22 cellular contexts compared by ENCODE assay signal in the genomic region with DNA sequence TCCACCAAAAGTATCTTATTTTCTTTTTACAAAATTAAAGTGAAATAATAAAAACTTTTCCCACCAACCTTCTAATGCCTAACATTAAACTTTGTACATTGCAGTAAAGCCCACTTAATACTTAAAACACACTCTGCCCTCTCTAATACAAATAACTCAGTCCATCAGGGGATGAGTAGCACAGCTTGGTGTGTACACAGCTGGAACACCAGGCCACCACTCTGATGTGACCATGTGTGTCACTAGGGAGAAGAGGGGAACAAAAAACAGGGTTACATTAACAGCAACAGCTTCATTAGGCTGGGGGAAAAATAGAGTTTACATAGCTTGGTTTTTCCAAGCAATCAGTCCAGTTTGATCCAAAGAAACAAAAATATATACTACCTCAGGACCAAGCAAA.
DNase-seq lines count a peak whose midpoint lies in the region; ATAC-seq, FAIRE-seq and TF ChIP-seq lines count a peak whose summit lies in the region.
"Had no signal": no experiment of that assay in that cellular context is flagged by ENCODE, and none has a peak within 500 bp of the region (broad histone marks: within the 10 kb centered on the region; RNA-seq: fewer than 3 reads in every experiment).

No MANE protein-coding gene starts in this region.

- no peaks in the 10 kb centered on the region for H3K9me3 ChIP-seq in A549
- H3K9me3 ChIP-seq: Caco-2 had no signal

- CTCF ChIA-PET in A549 (lab: Yijun Ruan, JAX) = no interaction called here

- peak; percentile 13 for FAIRE-seq in A549 (lab: Jason Lieb, UNC)
- FAIRE-seq: GM12891, GM18507 had no signal

- H3K4me3 ChIP-seq in A549 = no peak overlapping the region
- no peak overlapping the region for H3K4me3 ChIP-seq in H7 (ENCODE audit: insufficient read depth, low read depth, low read length)
- H3K4me3 ChIP-seq: GM23338, SK-N-MC had no signal

- POLR2A ChIA-PET in A549 (lab: Yijun Ruan, JAX) = no interaction called here

- DNase-seq in A549 (ENCODE audit: low read depth in 1 of 2, low spot score in 1 of 2) = no peak
- DNase-seq in DMS53 treated with DMSO at 0.1 percent for 48 hours (lab: John Stamatoyannopoulos, UW; ENCODE audit: unreplicated experiment) = peak; percentile 67
- DNase-seq in NCI-H1930 (lab: John Stamatoyannopoulos, UW) = peak; percentile 47 to 59
- peak; percentile 90 for DNase-seq in NCI-H774 (lab: John Stamatoyannopoulos, UW)
- no peak for DNase-seq in DMS114 treated with DMSO at 0.1 percent for 48 hours (lab: John Stamatoyannopoulos, UW; ENCODE audit: unreplicated experiment)
- DNase-seq in H7 = no peak
- DNase-seq in EL = no peak
- DNase-seq: ACHN, AML-193, Caco-2, GF-D8, NCI-H1048, NCI-H2029, NCI-H2227 treated with DMSO at 0.1 percent for 48 hours, T-cell, T1000 had no signal

- no peak overlapping the region for H3K27ac ChIP-seq in A549
- H3K27ac ChIP-seq: SK-N-MC had no signal

- no peak for ATAC-seq in A549
- no peak for ATAC-seq in GM21723 (IDR thresholded peaks at IDR 0.05; ENCODE audit: unreplicated experiment)
- ATAC-seq: GM23338, Panc1, T-cell had no signal

- TF ChIP-seq POLR2A in A549 (IDR thresholded peaks at IDR 0.05; ENCODE audit: low read length) = no peak

- no peak overlapping the region for H3K4me2 ChIP-seq in A549
- H3K4me2 ChIP-seq: GM23338 had no signal

- H3K4me1 ChIP-seq in A549 = no peaks in the 10 kb centered on the region
- H3K4me1 ChIP-seq: Caco-2 had no signal

- no peak for TF ChIP-seq RAD21 in A549 (conservative IDR thresholded peaks at IDR 0.05 in 1 of 2, IDR thresholded peaks at IDR 0.05 in 1 of 2)

- H3K27me3 ChIP-seq in H7 (ENCODE audit: control insufficient read depth, insufficient read depth, low read length) = no peaks in the 10 kb centered on the region

- no peaks in the 10 kb centered on the region for H3K36me3 ChIP-seq in H7 (replicated peaks; ENCODE audit: control insufficient read depth, insufficient read depth, low read length)

- no peak for TF ChIP-seq EP300 in A549 (IDR thresholded peaks at IDR 0.05)

- no peak for TF ChIP-seq CTCF in A549 (IDR thresholded peaks at IDR 0.05)

TF ChIP-seq in A549, 52 proteins besides CTCF, POLR2A, EP300 and RAD21:
- TF ChIP-seq, protein P1, sequence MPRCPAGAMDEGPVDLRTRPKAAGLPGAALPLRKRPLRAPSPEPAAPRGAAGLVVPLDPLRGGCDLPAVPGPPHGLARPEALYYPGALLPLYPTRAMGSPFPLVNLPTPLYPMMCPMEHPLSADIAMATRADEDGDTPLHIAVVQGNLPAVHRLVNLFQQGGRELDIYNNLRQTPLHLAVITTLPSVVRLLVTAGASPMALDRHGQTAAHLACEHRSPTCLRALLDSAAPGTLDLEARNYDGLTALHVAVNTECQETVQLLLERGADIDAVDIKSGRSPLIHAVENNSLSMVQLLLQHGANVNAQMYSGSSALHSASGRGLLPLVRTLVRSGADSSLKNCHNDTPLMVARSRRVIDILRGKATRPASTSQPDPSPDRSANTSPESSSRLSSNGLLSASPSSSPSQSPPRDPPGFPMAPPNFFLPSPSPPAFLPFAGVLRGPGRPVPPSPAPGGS (IDR thresholded peaks at IDR 0.05) = no peak
- no peak for TF ChIP-seq MAFK (IDR thresholded peaks at IDR 0.05; ENCODE audit: partially characterized antibody)
- TF ChIP-seq ESRRA (IDR thresholded peaks at IDR 0.05; ENCODE audit: borderline replicate concordance, low read length) = no peak
- TF ChIP-seq ZFP36 (IDR thresholded peaks at IDR 0.05; ENCODE audit: borderline replicate concordance, partially characterized antibody) = no peak
- TF ChIP-seq SMC3 (IDR thresholded peaks at IDR 0.05) = no peak
- TF ChIP-seq MAZ (IDR thresholded peaks at IDR 0.05; ENCODE audit: borderline replicate concordance, low read depth, low read length) = no peak
- no peak for TF ChIP-seq HOXB5 (CRISPR knock-in tag; IDR thresholded peaks at IDR 0.05)
- TF ChIP-seq CEBPB (IDR thresholded peaks at IDR 0.05) = no peak
- no peak for TF ChIP-seq BHLHE40 (IDR thresholded peaks at IDR 0.05; ENCODE audit: low read depth, low read length)
- no peak for TF ChIP-seq CBX8 (IDR thresholded peaks at IDR 0.05)
- TF ChIP-seq HEYL (CRISPR knock-in tag; IDR thresholded peaks at IDR 0.05) = no peak
- TF ChIP-seq CHD4 (IDR thresholded peaks at IDR 0.05; ENCODE audit: borderline replicate concordance) = no peak
- no peak for TF ChIP-seq FOSL2 (IDR thresholded peaks at IDR 0.05)
- no peak for TF ChIP-seq FOSL2 (CRISPR knock-in tag; IDR thresholded peaks at IDR 0.05)
- no peak for TF ChIP-seq NR3C1 (IDR thresholded peaks at IDR 0.05)
- no peak for TF ChIP-seq SREBF2 (IDR thresholded peaks at IDR 0.05)
- TF ChIP-seq HDAC2 (IDR thresholded peaks at IDR 0.05) = no peak
- TF ChIP-seq, protein P2, sequence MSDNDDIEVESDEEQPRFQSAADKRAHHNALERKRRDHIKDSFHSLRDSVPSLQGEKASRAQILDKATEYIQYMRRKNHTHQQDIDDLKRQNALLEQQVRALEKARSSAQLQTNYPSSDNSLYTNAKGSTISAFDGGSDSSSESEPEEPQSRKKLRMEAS (IDR thresholded peaks at IDR 0.05) = no peak
- no peak for TF ChIP-seq MYC (IDR thresholded peaks at IDR 0.05; ENCODE audit: borderline replicate concordance, low read length)
- TF ChIP-seq GATA3 (IDR thresholded peaks at IDR 0.05; ENCODE audit: borderline replicate concordance) = no peak

Comparison
In these comparisons a context has a peak if more than half of its experiments do, and no peak if none do; other contexts are left out.
1. DNase-seq: peak in DMS53 treated with DMSO at 0.1 percent for 48 hours (single experiment), NCI-H1930 (2 of 2) and NCI-H774 (single experiment); none in A549 (0 of 2), DMS114 treated with DMSO at 0.1 percent for 48 hours (single experiment), H7 (single experiment) and EL (single experiment).